ENCODE assay signal across 8 cellular contexts in genomic region chr20:50029697-50030428, GRCh38. TPM values are rescaled to one million over a fixed set of nuclear protein-coding genes. Genes with fewer than 3 reads are reported as not detected.
A peak's percentile ranks its signal among the peaks of the same experiment; 100 is the strongest.
DNase-seq lines count a peak whose midpoint lies in the region; ATAC-seq lines count a peak whose summit lies in the region.

No MANE protein-coding gene starts in this region.

- H3K9me3 Mint-ChIP-seq in activated CD4-positive, alpha-beta memory T cell treated with anti-CD3 and anti-CD28 coated beads for 36 hours, result no peaks in the 10 kb centered on the region

- POLR2A ChIA-PET in activated CD4-positive, alpha-beta memory T cell treated with anti-CD3 and anti-CD28 coated beads for 36 hours (lab: Charles Lee), result no interaction called here

- no peak overlapping the region for H3K4me3 Mint-ChIP-seq in T-helper 17 cell
- no peak overlapping the region for H3K4me3 Mint-ChIP-seq in activated CD4-positive, alpha-beta memory T cell treated with anti-CD3 and anti-CD28 coated beads for 36 hours

- peak; percentile 12 for ATAC-seq in T-helper 17 cell
- ATAC-seq in HG03135 (IDR thresholded peaks at IDR 0.05; ENCODE audit: unreplicated experiment), result no peak
- ATAC-seq in HG03457 (IDR thresholded peaks at IDR 0.05; ENCODE audit: unreplicated experiment), result no peak

- no peak overlapping the region for H3K27ac Mint-ChIP-seq in T-helper 17 cell
- H3K27ac Mint-ChIP-seq in activated CD4-positive, alpha-beta memory T cell treated with anti-CD3 and anti-CD28 coated beads for 36 hours, result no peak overlapping the region

- no peaks in the 10 kb centered on the region for H3K9me3 ChIP-seq in T-helper 17 cell (ENCODE audit: control insufficient read depth, low read length, poor library complexity, severe bottlenecking)

- intact Hi-C loops in activated CD4-positive, alpha-beta memory T cell treated with anti-CD3 and anti-CD28 coated beads for 36 hours (cut with micrococcal nuclease), result no loop called here

- peaks cover 2% of the 10 kb centered on the region for H3K36me3 Mint-ChIP-seq in T-helper 17 cell (ENCODE audit: low read depth)
- no peaks in the 10 kb centered on the region for H3K36me3 Mint-ChIP-seq in activated CD4-positive, alpha-beta memory T cell treated with anti-CD3 and anti-CD28 coated beads for 36 hours

- DNase-seq in ELR (ENCODE audit: low read depth) (peak; percentile 99), T-helper 17 cell (no peak), glomerular endothelial cell (ENCODE audit: extremely low read depth, low read depth, low spot score) (peak; percentile 29), renal cortical epithelial cell (ENCODE audit: low read depth) (peak; percentile 93)
- DNase-seq in activated CD4-positive, alpha-beta memory T cell treated with anti-CD3 and anti-CD28 coated beads for 36 hours, result no peak
- no peak for DNase-seq in activated naive CD4-positive, alpha-beta T cell (lab: John Stamatoyannopoulos, UW)

- H3K27me3 Mint-ChIP-seq in T-helper 17 cell, result peaks cover 30% of the 10 kb centered on the region
- peaks cover 2% of the 10 kb centered on the region for H3K27me3 Mint-ChIP-seq in activated CD4-positive, alpha-beta memory T cell treated with anti-CD3 and anti-CD28 coated beads for 36 hours

- H3K4me1 Mint-ChIP-seq in T-helper 17 cell, result peaks cover 2% of the 10 kb centered on the region
- no peaks in the 10 kb centered on the region for H3K4me1 Mint-ChIP-seq in activated CD4-positive, alpha-beta memory T cell treated with anti-CD3 and anti-CD28 coated beads for 36 hours (ENCODE audit: low read depth)

- CTCF ChIA-PET in activated CD4-positive, alpha-beta memory T cell treated with anti-CD3 and anti-CD28 coated beads for 36 hours (lab: Charles Lee), result no interaction called here

RNA-seq across cellular contexts. Expression of gene SNAI1, which starts 47.1 kb away (rescaled TPM):
- 1 to 10 TPM; 2.2 to 3.3 TPM for total RNA-seq in T-helper 17 cell
- 6.9 and 17.2 TPM in 2 replicates for total RNA-seq in glomerular endothelial cell
- total RNA-seq in renal cortical epithelial cell, result 0.52 and 2.7 TPM in 2 replicates
- under 1 TPM in 1 of 2 experiments, not detected in 1; 0.27 TPM for total RNA-seq in activated CD4-positive, alpha-beta memory T cell treated with anti-CD3 and anti-CD28 coated beads for 36 hours

Comparison
In these comparisons a context has a peak if more than half of its experiments do, and no peak if none do; other contexts are left out.
1. DNase-seq: peak in ELR (single experiment), glomerular endothelial cell (single experiment) and renal cortical epithelial cell (single experiment); none in T-helper 17 cell (0 of 3), activated CD4-positive, alpha-beta memory T cell treated with anti-CD3 and anti-CD28 coated beads for 36 hours (single experiment) and activated naive CD4-positive, alpha-beta T cell (0 of 4).